Comparison of ENCODE assay signal across 13 cellular contexts in the genomic region with DNA sequence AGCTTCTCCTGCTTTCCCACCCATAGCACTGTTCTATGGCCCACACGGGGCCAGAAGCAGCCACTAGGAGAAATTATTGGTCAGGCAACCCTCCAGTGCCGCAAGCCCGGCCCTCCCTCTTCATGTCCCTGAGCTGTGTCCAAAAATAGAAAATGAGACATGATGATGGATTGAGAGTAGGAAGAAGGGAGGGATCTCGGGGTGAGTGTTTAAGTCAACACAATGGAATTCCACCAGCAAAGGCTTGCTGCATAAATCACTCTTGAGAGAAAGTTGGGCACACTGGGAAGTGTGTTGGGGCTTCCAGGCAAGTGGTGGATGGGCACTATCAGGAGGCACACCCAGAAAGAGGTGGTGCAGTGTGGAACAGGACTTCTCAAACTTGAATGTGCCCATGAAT.
A peak's percentile ranks its signal among the peaks of the same experiment; 100 is the strongest.
DNase-seq lines count a peak whose midpoint lies in the region; TF ChIP-seq lines count a peak whose summit lies in the region.
"Had no signal": no experiment of that assay in that cellular context is flagged by ENCODE, and none has a peak within 500 bp of the region (broad histone marks: within the 10 kb centered on the region; RNA-seq: fewer than 3 reads in every experiment).

No MANE protein-coding gene starts in this region.

- H3K27ac ChIP-seq in PC-9 = no peak overlapping the region
- no peak overlapping the region for H3K27ac ChIP-seq in MM.1S (ENCODE audit: low read length)
- H3K27ac ChIP-seq: WERI-Rb-1 had no signal

- H3K4me1 Mint-ChIP-seq in nephron progenitor cell = peaks cover 27% of the 10 kb centered on the region
- H3K4me1 Mint-ChIP-seq: activated naive CD8-positive, alpha-beta T cell treated with anti-CD3 and anti-CD28 coated beads, Interleukin-2, amount 10 ng/mL, durations not matched to agents 7 days and 5 days had no signal

- H3K4me1 ChIP-seq in PC-9 (replicated peaks; ENCODE audit: insufficient read depth) (peaks cover 7% of the 10 kb centered on the region; the same call in 1 of the 2 replicates), MM.1S (ENCODE audit: low read length) (no peaks in the 10 kb centered on the region)

- H3F3A ChIP-seq in PC-9 (ENCODE audit: insufficient read depth, low read depth) (no peaks in the 10 kb centered on the region), MM.1S (ENCODE audit: insufficient read depth, low read length) (no peaks in the 10 kb centered on the region)

- intact Hi-C loops in PC-9 (cut with micrococcal nuclease; ENCODE audit: unreplicated experiment) = loop anchor here (2.0 to 5.0 kb wide), 2 partner anchors 51 to 480 kb away; no protein-coding TSS in a partner anchor

- H3K27ac Mint-ChIP-seq in nephron progenitor cell = peak overlapping the region; percentile 73
- H3K27ac Mint-ChIP-seq: activated naive CD8-positive, alpha-beta T cell treated with anti-CD3 and anti-CD28 coated beads, Interleukin-2, amount 10 ng/mL, durations not matched to agents 7 days and 5 days; type B pancreatic cell had no signal

- no TSS peak for BruUV-seq in PC-9 (replicated peaks; lab: Mats Ljungman, UMichigan)

- H3K36me3 ChIP-seq in PC-9 (ENCODE audit: low read depth) (no peaks in the 10 kb centered on the region), MM.1S (replicated peaks; ENCODE audit: insufficient read depth, low read length) (no peaks in the 10 kb centered on the region)
- H3K36me3 ChIP-seq: WERI-Rb-1 had no signal

- H3K9me3 ChIP-seq in PC-9 (ENCODE audit: insufficient read depth, low read depth) (no peaks in the 10 kb centered on the region), MM.1S (replicated peaks; ENCODE audit: insufficient read depth, low read length) (no peaks in the 10 kb centered on the region)

- no peaks in the 10 kb centered on the region for H3K79me2 ChIP-seq in PC-9 (ENCODE audit: low read depth)
- no peaks in the 10 kb centered on the region for H3K79me2 ChIP-seq in MM.1S (ENCODE audit: low read length)

- H3K4me3 ChIP-seq in PC-9 = no peak overlapping the region
- no peak overlapping the region for H3K4me3 ChIP-seq in MM.1S (ENCODE audit: low read length)

- CTCF ChIA-PET in PC-9 (lab: Charles Lee) = no interaction called here

- H3K4me3 Mint-ChIP-seq in nephron progenitor cell = no peak overlapping the region
- H3K4me3 Mint-ChIP-seq: activated naive CD8-positive, alpha-beta T cell treated with anti-CD3 and anti-CD28 coated beads, Interleukin-2, amount 10 ng/mL, durations not matched to agents 7 days and 5 days; type B pancreatic cell had no signal

- no peak overlapping the region for H3K9ac ChIP-seq in MM.1S (ENCODE audit: low read length)

- H4K20me1 ChIP-seq in PC-9 (ENCODE audit: insufficient read depth) (no peaks in the 10 kb centered on the region), MM.1S (ENCODE audit: insufficient read depth, low read length) (no peaks in the 10 kb centered on the region)

- H3K27me3 ChIP-seq in PC-9 (ENCODE audit: insufficient read depth, low read depth) (no peaks in the 10 kb centered on the region), MM.1S (replicated peaks; ENCODE audit: insufficient read depth, low read length) (no peaks in the 10 kb centered on the region)

- no peaks in the 10 kb centered on the region for H3K9me3 Mint-ChIP-seq in nephron progenitor cell
- H3K9me3 Mint-ChIP-seq: activated naive CD8-positive, alpha-beta T cell treated with anti-CD3 and anti-CD28 coated beads, Interleukin-2, amount 10 ng/mL, durations not matched to agents 7 days and 5 days had no signal

- in situ Hi-C loops in Caki2 (cut with HindIII; ENCODE audit: low pct_unique_long_range_greater_than_20kb, low sequenced_read_pairs) = no loop called here
- in situ Hi-C loops in GM13976 (cut with MboI; ENCODE audit: low sequenced_read_pairs, unreplicated experiment) = no loop called here

- peak; percentile 95 for DNase-seq in Caki2 (ENCODE audit: low read depth)
- peak; percentile 41 to 54 for DNase-seq in PC-9
- peak; percentile 89 for DNase-seq in fibroblast of gingiva (ENCODE audit: low read depth)
- no peak for DNase-seq in nephron progenitor cell
- DNase-seq in stimulated activated CD4-positive, alpha-beta T cell treated with anti-CD3 and anti-CD28 coated beads, Interleukin-12 subunit alpha, Interleukin-12 subunit beta, amount 100 ng/mL, for 4 hours = no peak
- no peak for DNase-seq in activated naive CD4-positive, alpha-beta T cell treated with anti-CD3 and anti-CD28 coated beads, Interleukin-2, amount 50 U/mL, for 16 hours
- DNase-seq in MM.1S = no peak
- no peak for DNase-seq in GM13976 (ENCODE audit: low spot score)
- DNase-seq: activated naive CD8-positive, alpha-beta T cell treated with anti-CD3 and anti-CD28 coated beads, Interleukin-2, amount 10 ng/mL, durations not matched to agents 7 days and 5 days; NCI-H2171 treated with DMSO at 0.1 percent for 48 hours; stimulated activated CD4-positive, alpha-beta T cell treated with anti-CD3 and anti-CD28 coated beads, Interleukin-15, amount 100 ng/mL, for 24 hours; WERI-Rb-1 had no signal

- no peaks in the 10 kb centered on the region for H3K27me3 Mint-ChIP-seq in nephron progenitor cell (ENCODE audit: low read depth, poor library complexity)

- TF ChIP-seq CTCF in PC-9 (conservative IDR thresholded peaks at IDR 0.05) = no peak
- no peak for TF ChIP-seq CTCF in nephron progenitor cell (IDR thresholded peaks at IDR 0.05)
- no peak for TF ChIP-seq CTCF in MM.1S (IDR thresholded peaks at IDR 0.05; ENCODE audit: low read length)
- TF ChIP-seq CTCF in GM13976 (IDR thresholded peaks at IDR 0.05; ENCODE audit: borderline replicate concordance, control extremely low read depth, extremely low read depth, insufficient read depth, missing control alignments) = no peak

- no peaks in the 10 kb centered on the region for H3K36me3 Mint-ChIP-seq in nephron progenitor cell (ENCODE audit: low read depth)
- H3K36me3 Mint-ChIP-seq: activated naive CD8-positive, alpha-beta T cell treated with anti-CD3 and anti-CD28 coated beads, Interleukin-2, amount 10 ng/mL, durations not matched to agents 7 days and 5 days; type B pancreatic cell had no signal

- H3K9me2 ChIP-seq in PC-9 (ENCODE audit: insufficient read depth) (no peaks in the 10 kb centered on the region), MM.1S (replicated peaks; ENCODE audit: insufficient read depth, low read length) (no peaks in the 10 kb centered on the region)

- no peak overlapping the region for H2AFZ ChIP-seq in PC-9
- H2AFZ ChIP-seq in MM.1S (ENCODE audit: low read length) = no peak overlapping the region

- H3K4me2 ChIP-seq in PC-9 (no peak overlapping the region), MM.1S (ENCODE audit: low read depth, low read length) (no peak overlapping the region)

- POLR2A ChIA-PET in PC-9 (lab: Charles Lee; ENCODE audit: unreplicated experiment) = interaction anchor here (0.6 kb wide), 2 partner anchors 66 to 1498 kb away, joined by 3 to 4 read pairs; no protein-coding TSS in a partner anchor

Comparison
In these comparisons a context has a peak if more than half of its experiments do, and no peak if none do; other contexts are left out.
1. DNase-seq: peak in Caki2 (single experiment), PC-9 (2 of 2) and fibroblast of gingiva (single experiment); none in nephron progenitor cell (single experiment), stimulated activated CD4-positive, alpha-beta T cell treated with anti-CD3 and anti-CD28 coated beads, Interleukin-12 subunit alpha, Interleukin-12 subunit beta, amount 100 ng/mL, for 4 hours (single experiment), activated naive CD4-positive, alpha-beta T cell treated with anti-CD3 and anti-CD28 coated beads, Interleukin-2, amount 50 U/mL, for 16 hours (single experiment), MM.1S (single experiment) and GM13976 (single experiment).